Comparison of ENCODE assay signal across 20 cellular contexts in the genomic region with DNA sequence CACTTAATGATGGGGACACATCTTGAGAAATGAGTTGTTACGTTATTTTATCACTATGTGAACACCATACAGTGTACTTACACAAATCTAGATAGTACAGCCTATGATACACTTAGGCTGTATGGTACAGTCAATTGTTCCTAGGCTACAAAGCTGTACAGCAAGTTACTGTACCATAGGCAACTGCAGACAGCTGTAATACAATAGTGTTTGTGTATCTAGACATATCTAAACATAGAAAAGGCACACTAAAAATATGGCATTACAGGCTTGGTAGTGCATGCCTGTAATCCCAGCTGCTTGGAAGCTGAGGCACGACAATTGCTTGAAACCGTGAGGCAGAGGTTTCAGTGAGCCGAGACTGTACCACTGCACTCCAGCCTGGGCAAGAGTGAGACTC. TPM values are rescaled to one million over a fixed set of nuclear protein-coding genes. Genes with fewer than 3 reads are reported as not detected.
DNase-seq lines count a peak whose midpoint lies in the region; ATAC-seq, FAIRE-seq and TF ChIP-seq lines count a peak whose summit lies in the region.
"Had no signal": no experiment of that assay in that cellular context is flagged by ENCODE, and none has a peak within 500 bp of the region (broad histone marks: within the 10 kb centered on the region; RNA-seq: fewer than 3 reads in every experiment).

No MANE protein-coding gene starts in this region.

- H3K9me3 ChIP-seq in heart left ventricle: no peaks in the 10 kb centered on the region
- H3K9me3 ChIP-seq in K562 (replicated peaks; ENCODE audit: control insufficient read depth, insufficient read depth, low read depth, low read length): no peaks in the 10 kb centered on the region
- H3K9me3 ChIP-seq in HepG2 (ENCODE audit: low read length): no peaks in the 10 kb centered on the region
- H3K9me3 ChIP-seq: gastroesophageal sphincter, Peyer's patch had no signal

- POLR2A ChIA-PET in K562 (lab: Yijun Ruan, JAX) (interaction anchor here (0.7 kb wide), 1 partner anchor 9 kb away, joined by 4 read pairs; no protein-coding TSS in a partner anchor), HepG2 (lab: Yijun Ruan, JAX) (interaction anchor here (1.6 kb wide), 1 partner anchor 66 kb away, joined by 3 read pairs; no protein-coding TSS in a partner anchor)

- H3K4me1 ChIP-seq in heart left ventricle (peaks cover 4 to 58% (median 32%) of the 10 kb centered on the region in 12 donors), K562 (replicated peaks in 1 of 2; ENCODE audit: control insufficient read depth in 2 of 2, insufficient read depth in 2 of 2, low read length in 2 of 2) (peaks cover under 1 to 12% of the 10 kb centered on the region in 2 experiments; a peak in 3 of 5 replicates), HepG2 (ENCODE audit: insufficient read depth, low read length) (peaks cover 92% of the 10 kb centered on the region)

- H3K9me1 ChIP-seq in K562 (ENCODE audit: control insufficient read depth, insufficient read depth, low read length): no peaks in the 10 kb centered on the region

- no peaks in the 10 kb centered on the region for H3K27me3 Mint-ChIP-seq in type B pancreatic cell
- H3K27me3 Mint-ChIP-seq: activated naive CD4-positive, alpha-beta T cell treated with anti-CD3 and anti-CD28 coated beads, Interleukin-2, amount 10 ng/mL, durations not matched to agents 7 days and 5 days; effector memory CD8-positive, alpha-beta T cell had no signal

- TF ChIP-seq EP300 in K562 (IDR thresholded peaks at IDR 0.05; ENCODE audit: low read length): no peak
- TF ChIP-seq EP300 in HepG2 (IDR thresholded peaks at IDR 0.05; ENCODE audit: low read depth in 2 of 2, low read length in 2 of 2): no peak
- TF ChIP-seq EP300 in HepG2 (CRISPR knock-in tag; IDR thresholded peaks at IDR 0.05; ENCODE audit: borderline replicate concordance): no peak

- in situ Hi-C loops in K562 (cut with MboI) (no loop called here), HepG2 (cut with HindIII; ENCODE audit: extremely low pct_ligation_motif_present, low pct_unique_long_range_greater_than_20kb) (no loop called here)

- DNase-seq in heart left ventricle (no peak), left cardiac atrium (no peak), K562 (ENCODE audit: extremely low read depth in 1 of 4, low spot score in 3 of 4) (no peak), HepG2 (ENCODE audit: low spot score) (no peak), type B pancreatic cell (ENCODE audit: extremely low spot score, unreplicated experiment) (no peak), NK-92 (lab: John Stamatoyannopoulos, UW; ENCODE audit: unreplicated experiment) (no peak), amygdala (lab: John Stamatoyannopoulos, UW) (no peak)
- DNase-seq: activated naive CD4-positive, alpha-beta T cell treated with anti-CD3 and anti-CD28 coated beads, Interleukin-2, amount 10 ng/mL, durations not matched to agents 7 days and 5 days; effector memory CD8-positive, alpha-beta T cell; midbrain; NCI-H2029; NCI-H524 treated with DMSO at 0.1 percent for 48 hours; Peyer's patch; stimulated activated CD4-positive, alpha-beta T cell treated with anti-CD3 and anti-CD28 coated beads, Interleukin-12 subunit alpha, Interleukin-12 subunit beta, amount 100 ng/mL, for 4 hours had no signal

- FAIRE-seq in K562 (lab: Jason Lieb, UNC): no peak
- no peak for FAIRE-seq in HepG2 (lab: Jason Lieb, UNC)
- FAIRE-seq: D721Med, GM18507 had no signal

- H3K9me3 Mint-ChIP-seq in type B pancreatic cell: no peaks in the 10 kb centered on the region
- H3K9me3 Mint-ChIP-seq: activated naive CD4-positive, alpha-beta T cell treated with anti-CD3 and anti-CD28 coated beads, Interleukin-2, amount 10 ng/mL, durations not matched to agents 7 days and 5 days; effector memory CD8-positive, alpha-beta T cell; WTC11 had no signal

- BruUV-seq in K562 (replicated peaks; lab: Mats Ljungman, UMichigan) (no TSS peak), HepG2 (replicated peaks; lab: Mats Ljungman, UMichigan) (no TSS peak)

- H3K4me1 Mint-ChIP-seq in type B pancreatic cell (ENCODE audit: unreplicated experiment): peaks cover 29% of the 10 kb centered on the region

- H3K36me3 Mint-ChIP-seq in type B pancreatic cell: peaks cover 10% of the 10 kb centered on the region
- H3K36me3 Mint-ChIP-seq: activated naive CD4-positive, alpha-beta T cell treated with anti-CD3 and anti-CD28 coated beads, Interleukin-2, amount 10 ng/mL, durations not matched to agents 7 days and 5 days; WTC11 had no signal

- ATAC-seq in heart left ventricle (peak in 3 of 4 donors; percentile 28 to 70 (median 37)), left cardiac atrium (no peak), K562 (no peak), HepG2 (peak; percentile 50; the same call in 2 of the 3 replicates), GM21528 (IDR thresholded peaks at IDR 0.05; ENCODE audit: low FRiP score, unreplicated experiment) (no peak)
- ATAC-seq: effector memory CD8-positive, alpha-beta T cell; gastroesophageal sphincter had no signal

- TF ChIP-seq POLR2A in heart left ventricle (IDR thresholded peaks at IDR 0.05) (no peak), K562 (conservative IDR thresholded peaks at IDR 0.05) (no peak), HepG2 (IDR thresholded peaks at IDR 0.05; ENCODE audit: insufficient read depth in 1 of 2, low read depth in 2 of 2, low read length in 2 of 2) (no peak)

- peak overlapping the region; percentile 14 for H3K4me3 Mint-ChIP-seq in type B pancreatic cell
- H3K4me3 Mint-ChIP-seq: activated naive CD4-positive, alpha-beta T cell treated with anti-CD3 and anti-CD28 coated beads, Interleukin-2, amount 10 ng/mL, durations not matched to agents 7 days and 5 days; effector memory CD8-positive, alpha-beta T cell; WTC11 had no signal

- intact Hi-C loops in heart left ventricle (cut with DNase I) (no loop called here), left cardiac atrium (cut with DNase I) (no loop called here), K562 (cut with micrococcal nuclease) (no loop called here), HepG2 (cut with micrococcal nuclease; ENCODE audit: unreplicated experiment) (no loop called here)

- TF ChIP-seq CTCF in heart left ventricle (IDR thresholded peaks at IDR 0.05) (no peak), K562 (IDR thresholded peaks at IDR 0.05 in 2 of 3, conservative IDR thresholded peaks at IDR 0.05 in 1 of 3; ENCODE audit: insufficient read depth in 2 of 3, low read depth in 1 of 3, low read length in 3 of 3) (no peak), HepG2 (CRISPR knock-in tag; IDR thresholded peaks at IDR 0.05) (no peak), type B pancreatic cell (conservative IDR thresholded peaks at IDR 0.05) (no peak)

- CTCF ChIA-PET in K562 (lab: Yijun Ruan, JAX; ENCODE audit: low intra/inter-chr PET ratio): no interaction called here
- CTCF ChIA-PET in HepG2 (lab: Yijun Ruan, JAX; ENCODE audit: low intra/inter-chr PET ratio, low total read pairs): no interaction called here

- TF ChIP-seq RAD21 in K562 (CRISPR knock-in tag; conservative IDR thresholded peaks at IDR 0.05 in 1 of 2, IDR thresholded peaks at IDR 0.05 in 1 of 2) (no peak), HepG2 (CRISPR knock-in tag; IDR thresholded peaks at IDR 0.05) (no peak)

- no peak overlapping the region for H2AFZ ChIP-seq in K562 (ENCODE audit: low read depth, low read length)
- no peak overlapping the region for H2AFZ ChIP-seq in HepG2 (ENCODE audit: low read length)

- H3K9ac ChIP-seq in K562 (ENCODE audit: insufficient read depth in 1 of 2, low read depth in 2 of 2, low read length in 2 of 2) (no peak overlapping the region), HepG2 (ENCODE audit: insufficient read depth, low read depth, low read length) (peak overlapping the region; percentile 3; the same call in 1 of the 2 replicates)

- peak overlapping the region in 7 of 12 donors; percentile 7 to 79 (median 64) for H3K27ac ChIP-seq in heart left ventricle
- no peak overlapping the region for H3K27ac ChIP-seq in K562 (ENCODE audit: extremely low read depth, low read depth, low read length)
- peak overlapping the region; percentile 33 for H3K27ac ChIP-seq in HepG2 (ENCODE audit: extremely low read length, insufficient read depth, low read length)
- H3K27ac ChIP-seq: cardiac muscle cell, gastroesophageal sphincter, Peyer's patch had no signal

- no peaks in the 10 kb centered on the region for H4K20me1 ChIP-seq in K562 (replicated peaks; ENCODE audit: control insufficient read depth, insufficient read depth, low read length)
- no peaks in the 10 kb centered on the region for H4K20me1 ChIP-seq in HepG2 (ENCODE audit: insufficient read depth, low read length)

- H3K79me2 ChIP-seq in K562 (ENCODE audit: control insufficient read depth, insufficient read depth, low read length) (no peaks in the 10 kb centered on the region), HepG2 (ENCODE audit: insufficient read depth, low read length) (peaks cover 89% of the 10 kb centered on the region)

- H3K27ac Mint-ChIP-seq in type B pancreatic cell: peak overlapping the region; percentile 97
- H3K27ac Mint-ChIP-seq: activated naive CD4-positive, alpha-beta T cell treated with anti-CD3 and anti-CD28 coated beads, Interleukin-2, amount 10 ng/mL, durations not matched to agents 7 days and 5 days; WTC11 had no signal

- no peak overlapping the region for H3K4me2 ChIP-seq in K562 (ENCODE audit: insufficient read depth, low read length)
- H3K4me2 ChIP-seq in HepG2 (ENCODE audit: low read depth, low read length): peak overlapping the region; percentile 40

- H3K27me3 ChIP-seq in heart left ventricle (no peaks in the 10 kb centered on the region), K562 (ENCODE audit: control insufficient read depth in 2 of 2, insufficient read depth in 2 of 2, low read length in 2 of 2) (no peaks in the 10 kb centered on the region), HepG2 (ENCODE audit: control insufficient read depth in 1 of 2, insufficient read depth in 2 of 2, low read length in 2 of 2) (no peaks in the 10 kb centered on the region)
- H3K27me3 ChIP-seq: cardiac muscle cell, gastroesophageal sphincter, Peyer's patch had no signal

- WGBS in heart left ventricle, 4 donors: 46 to 56% (median 51%) methylated on average over 4 of the region's 4 CpGs
- 83% methylated on average over 4 of the region's 4 CpGs for WGBS in K562 (ENCODE audit: insufficient coverage, low coverage, missing lambda C conversion rate)
- WGBS in HepG2 (ENCODE audit: low lambda C conversion rate): 92% methylated on average over 4 of the region's 4 CpGs

- no peak overlapping the region for H3K4me3 ChIP-seq in heart left ventricle
- H3K4me3 ChIP-seq in K562: no peak overlapping the region
- no peak overlapping the region for H3K4me3 ChIP-seq in HepG2 (replicated peaks in 1 of 3; ENCODE audit: insufficient read depth in 1 of 3, low read depth in 2 of 3, low read length in 3 of 3)
- H3K4me3 ChIP-seq: cardiac muscle cell, gastroesophageal sphincter, Peyer's patch had no signal

- peaks cover 0 to under 1% (median 0%) of the 10 kb centered on the region in 9 donors for H3K36me3 ChIP-seq in heart left ventricle
- H3K36me3 ChIP-seq in K562 (ENCODE audit: control insufficient read depth, insufficient read depth, low read length): no peaks in the 10 kb centered on the region
- H3K36me3 ChIP-seq in HepG2 (replicated peaks in 1 of 2; ENCODE audit: control insufficient read depth in 1 of 2, insufficient read depth in 2 of 2, low read length in 2 of 2): peaks cover 1 to 4% of the 10 kb centered on the region in 2 experiments; a peak in 2 of 5 replicates
- H3K36me3 ChIP-seq: cardiac muscle cell, gastroesophageal sphincter, Peyer's patch had no signal

RNA-seq across cellular contexts. Expression of a gene that starts 55.8 kb away (rescaled TPM):
- 100 to 1,000 TPM in 2 of 9 donors, 10 to 100 TPM in 7; 40.8 to 218 (median 64.9) TPM for total RNA-seq in heart left ventricle
- 10 to 100 TPM; 66.4 to 67.3 TPM for polyA plus RNA-seq in heart left ventricle
- 100 to 1,000 TPM; 106 to 112 TPM for total RNA-seq in left cardiac atrium
- 63.2 and 146 TPM in 2 replicates for total RNA-seq in K562 (2011; cell fraction: chromatin; rRNA removed; ENCODE audit: low replicate concordance)
- total RNA-seq in K562 (2011; cell fraction: nucleolus; rRNA removed): 60.7 and 67.2 TPM in 2 replicates
- 60.1 and 91.1 TPM in 2 replicates for total RNA-seq in K562 (2011; cell fraction: nucleoplasm; rRNA removed)
- total RNA-seq in K562 (2014; rRNA removed): 10.6 and 17.2 TPM in 2 replicates
- total RNA-seq in K562 (2014; rRNA removed; fragmentation: Illumina TruSeq; extraction: Trizol): 8.4 and 11.2 TPM in 2 replicates
- 18.6 and 18.8 TPM in 2 replicates for total RNA-seq in K562 (2015; rRNA removed; fragmentation: Illumina TruSeq; extraction: Trizol)
- 28.1 and 28.2 TPM in 2 replicates for total RNA-seq in K562 (2021)
- polyA plus RNA-seq in K562 (2011; rRNA removed): 14.0 and 18.1 TPM in 2 replicates
- polyA plus RNA-seq in K562 (2011; cell fraction: cytosol; rRNA removed): 16.9 and 18.1 TPM in 2 replicates
- 98.5 and 119 TPM in 2 replicates for polyA plus RNA-seq in K562 (2011; cell fraction: nucleus; rRNA removed)
- polyA plus RNA-seq in K562 (2012): 27.6 and 28.7 TPM in 2 replicates
- 28.8 and 33.3 TPM in 2 replicates for polyA plus RNA-seq in K562 (2014; fragmentation: Illumina TruSeq; extraction: Trizol)
- under 1 TPM; 0.34 to 0.70 TPM for polyA plus RNA-seq in K562 (2014; fragmentation: Nextera tagmentation; extraction: Ambion mirVana)
- polyA plus RNA-seq in K562 (2014; rRNA removed): 24.8 and 24.9 TPM in 2 replicates
- polyA minus RNA-seq in K562 (2011; rRNA and poly(A)+ RNA removed): 10.0 and 13.0 TPM in 2 replicates
- 16.8 and 20.7 TPM in 2 replicates for polyA minus RNA-seq in K562 (2011; cell fraction: cytosol; rRNA and poly(A)+ RNA removed)
- 24.2 and 31.4 TPM in 2 replicates for polyA minus RNA-seq in K562 (2011; cell fraction: nucleus; rRNA and poly(A)+ RNA removed)
- 15.9 and 25.3 TPM in 2 replicates for total RNA-seq in HepG2 (2016; rRNA removed; fragmentation: Illumina TruSeq; extraction: Trizol)
- 6.6 and 10.2 TPM in 2 replicates for total RNA-seq in HepG2 (2016; cell fraction: cytosol; rRNA removed; fragmentation: Illumina TruSeq; extraction: Trizol; ENCODE audit: low read depth)
- total RNA-seq in HepG2 (2016; cell fraction: insoluble cytoplasmic fraction; rRNA removed; fragmentation: Illumina TruSeq; extraction: Trizol): 17.4 and 18.7 TPM in 2 replicates
- total RNA-seq in HepG2 (2016; cell fraction: membrane; rRNA removed; fragmentation: Illumina TruSeq; extraction: Trizol): 20.1 and 23.5 TPM in 2 replicates
- total RNA-seq in HepG2 (2016; cell fraction: nucleus; rRNA removed; fragmentation: Illumina TruSeq; extraction: Trizol): 31.2 and 42.9 TPM in 2 replicates
- polyA plus RNA-seq in HepG2 (2011; rRNA removed): 42.0 and 51.9 TPM in 2 replicates
- 32.8 and 38.1 TPM in 2 replicates for polyA plus RNA-seq in HepG2 (2011; cell fraction: cytosol; rRNA removed)
- polyA plus RNA-seq in HepG2 (2011; cell fraction: nucleus; rRNA removed): 227 and 266 TPM in 2 replicates
- 48.7 and 95.9 TPM in 2 replicates for polyA plus RNA-seq in HepG2 (2012)
- polyA plus RNA-seq in HepG2 (2016; cell fraction: cytosol; fragmentation: Illumina TruSeq; extraction: Trizol; ENCODE audit: low read depth): 4.4 and 4.6 TPM in 2 replicates
- polyA plus RNA-seq in HepG2 (2016; cell fraction: insoluble cytoplasmic fraction; fragmentation: Illumina TruSeq; extraction: Trizol; ENCODE audit: low read depth): 20.5 and 26.7 TPM in 2 replicates
- polyA plus RNA-seq in HepG2 (2016; cell fraction: membrane; fragmentation: Illumina TruSeq; extraction: Trizol; ENCODE audit: low read depth): 14.3 and 14.5 TPM in 2 replicates
- 87.9 and 89.2 TPM in 2 replicates for polyA plus RNA-seq in HepG2 (2016; cell fraction: nucleus; fragmentation: Illumina TruSeq; extraction: Trizol; ENCODE audit: insufficient read depth, low read depth)
- 25.6 and 59.9 TPM in 2 replicates for polyA minus RNA-seq in HepG2 (2011; rRNA and poly(A)+ RNA removed; ENCODE audit: low replicate concordance)
- polyA minus RNA-seq in HepG2 (2011; cell fraction: cytosol; rRNA and poly(A)+ RNA removed): 30.9 and 54.1 TPM in 2 replicates
- polyA minus RNA-seq in HepG2 (2011; cell fraction: nucleus; rRNA and poly(A)+ RNA removed): 61.7 and 71.7 TPM in 2 replicates
- 56.9 and 71.0 TPM in 2 replicates for total RNA-seq in type B pancreatic cell (ENCODE audit: low replicate concordance)

Comparison
In these comparisons a context has a peak if more than half of its experiments do, and no peak if none do; other contexts are left out.
1. ATAC-seq: peak in heart left ventricle (3 of 4) and HepG2 (single experiment); none in left cardiac atrium (0 of 2), K562 (single experiment) and GM21528 (single experiment).